ENCODE assay signal across 8 cellular contexts in the genomic region with DNA sequence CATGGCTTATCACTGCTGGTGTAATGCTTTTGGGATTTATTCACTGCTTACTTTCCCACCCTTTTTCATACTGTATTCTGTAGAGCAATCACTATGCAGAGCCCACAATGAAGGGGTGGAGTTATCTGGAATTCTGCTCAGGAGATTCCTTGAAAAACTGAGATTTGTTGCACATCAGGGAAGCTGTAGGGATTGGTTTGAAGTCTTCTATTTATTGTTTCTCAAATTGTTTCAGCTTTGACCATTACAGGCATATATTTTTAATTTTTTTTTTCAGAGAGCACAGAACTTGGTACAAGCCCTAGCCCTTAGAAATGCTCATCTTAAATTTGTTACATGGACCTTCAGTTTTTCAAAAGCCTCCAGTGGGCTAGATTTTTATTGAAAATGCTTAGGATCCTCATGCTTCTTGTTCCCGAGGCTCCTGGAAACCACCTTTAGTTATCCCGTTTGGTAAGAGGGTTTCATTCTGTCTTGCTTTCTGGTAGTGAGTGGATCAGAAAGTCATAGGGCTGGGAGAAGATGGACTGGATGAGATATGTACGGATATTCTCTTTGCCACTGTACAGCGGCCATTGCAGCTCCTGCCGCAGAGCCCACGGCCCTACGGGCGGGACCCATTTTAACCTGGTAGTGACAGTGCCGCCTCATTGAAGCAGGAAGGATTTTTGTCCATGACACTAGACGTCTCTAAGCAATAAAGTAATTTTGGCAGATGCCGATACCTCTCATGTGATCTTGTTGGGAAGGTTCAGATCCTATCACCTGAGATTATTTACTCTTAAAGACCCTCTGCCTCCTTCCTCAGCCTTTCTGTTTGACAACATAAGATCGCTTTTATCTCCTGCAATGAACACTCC. TPM values are rescaled to one million over a fixed set of nuclear protein-coding genes. Genes with fewer than 3 reads are reported as not detected.
A peak's percentile ranks its signal among the peaks of the same experiment; 100 is the strongest.
DNase-seq lines count a peak whose midpoint lies in the region; ATAC-seq, FAIRE-seq and TF ChIP-seq lines count a peak whose summit lies in the region.

No MANE protein-coding gene starts in this region.

- H3K79me2 ChIP-seq in astrocyte (ENCODE audit: insufficient read depth, low read length): no peaks in the 10 kb centered on the region

- H3K4me1 Mint-ChIP-seq in T-helper 1 cell treated with Interleukin-12 subunit alpha and Interleukin-12 subunit beta and Interleukin-4 antibody, amounts not matched to agents 30 μg/mL and 1 μg/mL, for 36 hours (ENCODE audit: low read depth): peaks cover 17% of the 10 kb centered on the region
- H3K4me1 Mint-ChIP-seq in astrocyte (ENCODE audit: low read depth, unreplicated experiment): no peaks in the 10 kb centered on the region

- FAIRE-seq in astrocyte (lab: Jason Lieb, UNC): no peak

- H3K27ac ChIP-seq in astrocyte (ENCODE audit: low read depth, low read length) (no peak overlapping the region), tibial nerve (peak overlapping the region; percentile 82 to 96 (median 92))

- H3K4me1 ChIP-seq in astrocyte (ENCODE audit: insufficient read depth, low read length): peaks cover 4% of the 10 kb centered on the region
- H3K4me1 ChIP-seq in tibial nerve: peaks cover 0 to 13% (median 9%) of the 10 kb centered on the region in 4 donors

- peak overlapping the region; percentile 83 for H3K9ac ChIP-seq in astrocyte (ENCODE audit: low read length)

- H3K4me3 Mint-ChIP-seq in T-helper 1 cell treated with Interleukin-12 subunit alpha and Interleukin-12 subunit beta and Interleukin-4 antibody, amounts not matched to agents 30 μg/mL and 1 μg/mL, for 36 hours: peak overlapping the region; percentile 89
- peak overlapping the region; percentile 88 for H3K4me3 Mint-ChIP-seq in astrocyte (ENCODE audit: unreplicated experiment)

- H3K36me3 ChIP-seq in astrocyte (ENCODE audit: insufficient read depth, low read length): no peaks in the 10 kb centered on the region
- H3K36me3 ChIP-seq in tibial nerve: no peaks in the 10 kb centered on the region

- H3K4me3 ChIP-seq in astrocyte (ENCODE audit: insufficient read depth, low read depth, low read length): peak overlapping the region; percentile 87
- H3K4me3 ChIP-seq in tibial nerve: peak overlapping the region; percentile 66 to 85 (median 72)

- H2AFZ ChIP-seq in astrocyte (ENCODE audit: low read depth, low read length): peak overlapping the region; percentile 91

- peaks cover 2% of the 10 kb centered on the region for H3K36me3 Mint-ChIP-seq in T-helper 1 cell treated with Interleukin-12 subunit alpha and Interleukin-12 subunit beta and Interleukin-4 antibody, amounts not matched to agents 30 μg/mL and 1 μg/mL, for 36 hours (ENCODE audit: low read depth)
- H3K36me3 Mint-ChIP-seq in astrocyte (ENCODE audit: low read depth, unreplicated experiment): no peaks in the 10 kb centered on the region

- H4K20me1 ChIP-seq in astrocyte (ENCODE audit: insufficient read depth, low read length): no peaks in the 10 kb centered on the region

- H3K27me3 ChIP-seq in astrocyte (ENCODE audit: insufficient read depth, low read length) (peaks cover 17% of the 10 kb centered on the region), tibial nerve (peaks cover 0 to 25% of the 10 kb centered on the region in 2 donors)

- H3K9me3 ChIP-seq in astrocyte (ENCODE audit: insufficient read depth, low read depth, low read length) (no peaks in the 10 kb centered on the region), tibial nerve (no peaks in the 10 kb centered on the region)

- H3K4me2 ChIP-seq in astrocyte (ENCODE audit: low read length): peak overlapping the region; percentile 82

- H3K27ac Mint-ChIP-seq in T-helper 1 cell treated with Interleukin-12 subunit alpha and Interleukin-12 subunit beta and Interleukin-4 antibody, amounts not matched to agents 30 μg/mL and 1 μg/mL, for 36 hours: peak overlapping the region; percentile 81
- H3K27ac Mint-ChIP-seq in astrocyte (ENCODE audit: unreplicated experiment): peak overlapping the region; percentile 90

- TF ChIP-seq EP300 in tibial nerve (IDR thresholded peaks at IDR 0.05): no peak

- peak; percentile 43 for ATAC-seq in left lobe of liver

- H3K27me3 Mint-ChIP-seq in T-helper 1 cell treated with Interleukin-12 subunit alpha and Interleukin-12 subunit beta and Interleukin-4 antibody, amounts not matched to agents 30 μg/mL and 1 μg/mL, for 36 hours (ENCODE audit: low read depth): peaks cover 50% of the 10 kb centered on the region
- peaks cover 27% of the 10 kb centered on the region for H3K27me3 Mint-ChIP-seq in astrocyte (ENCODE audit: low read depth, unreplicated experiment)

- H3K9me3 Mint-ChIP-seq in T-helper 1 cell treated with Interleukin-12 subunit alpha and Interleukin-12 subunit beta and Interleukin-4 antibody, amounts not matched to agents 30 μg/mL and 1 μg/mL, for 36 hours: no peaks in the 10 kb centered on the region
- H3K9me3 Mint-ChIP-seq in astrocyte (ENCODE audit: unreplicated experiment): no peaks in the 10 kb centered on the region

- 51 to 54% methylated on average over 12 of the region's 12 CpGs for WGBS in tibial nerve, 2 donors

- no peak for DNase-seq in T-helper 1 cell
- peak; percentile 19 for DNase-seq in NCI-H146 treated with DMSO at 0.1 percent for 48 hours (lab: John Stamatoyannopoulos, UW; ENCODE audit: unreplicated experiment)
- no peak for DNase-seq in astrocyte (ENCODE audit: low read depth)
- no peak for DNase-seq in left lobe of liver (ENCODE audit: low spot score)
- no peak for DNase-seq in tibial nerve (ENCODE audit: low spot score in 2 of 2)
- DNase-seq in activated CD4-positive, alpha-beta T cell treated with anti-CD3 and anti-CD28 coated beads for 48 hours: no peak
- DNase-seq in midbrain (lab: John Stamatoyannopoulos, UW): no peak

- TF ChIP-seq CTCF in astrocyte (IDR thresholded peaks at IDR 0.05; ENCODE audit: insufficient read depth, low read depth, low read length) (no peak), tibial nerve (IDR thresholded peaks at IDR 0.05) (no peak)

- TF ChIP-seq POLR2A in tibial nerve (IDR thresholded peaks at IDR 0.05): no peak

RNA-seq across cellular contexts. Expression of gene ZNF184, which starts 45.3 kb away (rescaled TPM):
- total RNA-seq in astrocyte: 5.1 and 5.7 TPM in 2 replicates
- total RNA-seq in left lobe of liver: 1.5 TPM
- total RNA-seq in tibial nerve: 10 to 100 TPM in 2 of 4 donors, 1 to 10 TPM in 2; 6.1 to 10.7 (median 8.9) TPM
